10 cellular contexts compared by ENCODE assay signal in genomic region chr1:175824079-175824478, GRCh38.
DNase-seq lines count a peak whose midpoint lies in the region; ATAC-seq and TF ChIP-seq lines count a peak whose summit lies in the region.
"Had no signal": no experiment of that assay in that cellular context is flagged by ENCODE, and none has a peak within 500 bp of the region (broad histone marks: within the 10 kb centered on the region; RNA-seq: fewer than 3 reads in every experiment).

No MANE protein-coding gene starts in this region.

- H3K4me1 Mint-ChIP-seq in chondrocyte (ENCODE audit: low read depth) (peaks cover 2% of the 10 kb centered on the region), osteocyte (ENCODE audit: unreplicated experiment) (no peaks in the 10 kb centered on the region)

- TF ChIP-seq CTCF in GM12865 (IDR thresholded peaks at IDR 0.05; ENCODE audit: insufficient read depth, low read depth, low read length, missing control alignments) = peak; percentile 45
- TF ChIP-seq CTCF in LNCaP clone FGC (IDR thresholded peaks at IDR 0.05; ENCODE audit: control insufficient read depth, extremely low read depth, insufficient read depth) = peak; percentile 35
- peak; percentile 49 for TF ChIP-seq CTCF in chondrocyte (IDR thresholded peaks at IDR 0.05)
- TF ChIP-seq CTCF in osteocyte (IDR thresholded peaks at IDR 0.05) = peak; percentile 26

- no peak for ATAC-seq in HG02642 (IDR thresholded peaks at IDR 0.05; ENCODE audit: poor library complexity, unreplicated experiment)
- no peak for ATAC-seq in GM21423 (IDR thresholded peaks at IDR 0.05; ENCODE audit: unreplicated experiment)

- H3K9me3 Mint-ChIP-seq in chondrocyte (ENCODE audit: low read depth) (peaks cover 3% of the 10 kb centered on the region), osteocyte (ENCODE audit: unreplicated experiment) (peaks cover 5% of the 10 kb centered on the region)

- no peak overlapping the region for H3K4me3 Mint-ChIP-seq in chondrocyte (ENCODE audit: unreplicated experiment)
- no peak overlapping the region for H3K4me3 Mint-ChIP-seq in osteocyte (ENCODE audit: unreplicated experiment)
- H3K4me3 Mint-ChIP-seq: nephron had no signal

- H3K27me3 Mint-ChIP-seq in chondrocyte (ENCODE audit: low read depth) = peaks cover 6% of the 10 kb centered on the region
- peaks cover 5% of the 10 kb centered on the region for H3K27me3 Mint-ChIP-seq in osteocyte (ENCODE audit: unreplicated experiment)

- DNase-seq in GM12865 (ENCODE audit: low read depth) (peak; percentile 37), LNCaP clone FGC (ENCODE audit: low read depth) (no peak), chondrocyte (ENCODE audit: low spot score) (no peak), osteocyte (ENCODE audit: extremely low spot score, unreplicated experiment) (peak; percentile 68), SW 1271 (lab: John Stamatoyannopoulos, UW) (no peak), retina (no peak)
- DNase-seq: HCEC 1CT had no signal

- H3K27ac Mint-ChIP-seq in chondrocyte (ENCODE audit: unreplicated experiment) (no peak overlapping the region), osteocyte (ENCODE audit: unreplicated experiment) (no peak overlapping the region)
- H3K27ac Mint-ChIP-seq: nephron had no signal

- H3K4me3 ChIP-seq in GM12865 (ENCODE audit: low read depth, low read length) = no peak overlapping the region
- no peak overlapping the region for H3K4me3 ChIP-seq in LNCaP clone FGC (ENCODE audit: low read depth, low read length)

- H3K36me3 Mint-ChIP-seq in chondrocyte (ENCODE audit: low read depth) (no peaks in the 10 kb centered on the region), osteocyte (ENCODE audit: unreplicated experiment) (no peaks in the 10 kb centered on the region)

Comparison
In these comparisons a context has a peak if more than half of its experiments do, and no peak if none do; other contexts are left out.
1. DNase-seq: peak in GM12865 (single experiment) and osteocyte (single experiment); none in LNCaP clone FGC (single experiment), chondrocyte (single experiment), SW 1271 (0 of 2) and retina (single experiment).
2. Peak in every context shown above with its lines, with median percentiles within 50 percentile points of each other: CTCF ChIP-seq.